24 cellular contexts compared by ENCODE assay signal in genomic region chr16:30783280-30784109, GRCh38. TPM values are rescaled to one million over a fixed set of nuclear protein-coding genes. Genes with fewer than 3 reads are reported as not detected.
A peak's percentile ranks its signal among the peaks of the same experiment; 100 is the strongest.
DNase-seq lines count a peak whose midpoint lies in the region; ATAC-seq, FAIRE-seq and TF ChIP-seq lines count a peak whose summit lies in the region.
"Had no signal": no experiment of that assay in that cellular context is flagged by ENCODE, and none has a peak within 500 bp of the region (broad histone marks: within the 10 kb centered on the region; RNA-seq: fewer than 3 reads in every experiment).

No MANE protein-coding gene starts in this region.

- peaks cover 6% of the 10 kb centered on the region for H3K27me3 Mint-ChIP-seq in neural crest cell (ENCODE audit: low read depth)
- peaks cover 28% of the 10 kb centered on the region for H3K27me3 Mint-ChIP-seq in activated CD4-positive, alpha-beta T cell treated with anti-CD3 and anti-CD28 coated beads, Interleukin-2, amount 10 ng/mL, durations not matched to agents 7 days and 5 days

- H3K27ac ChIP-seq in K562 (ENCODE audit: extremely low read depth, low read depth, low read length) (no peak overlapping the region), H1 (ENCODE audit: low read depth, low read length) (no peak overlapping the region)
- H3K27ac ChIP-seq in effector memory CD4-positive, alpha-beta T cell (ENCODE audit: insufficient read depth, low read length, poor library complexity, severe bottlenecking) = no peak overlapping the region
- H3K27ac ChIP-seq: GM23248, HL-60 had no signal

- in situ Hi-C loops in K562 (cut with MboI) = no loop called here

- H3K4me1 Mint-ChIP-seq in neural crest cell = peaks cover 22% of the 10 kb centered on the region
- peaks cover 11% of the 10 kb centered on the region for H3K4me1 Mint-ChIP-seq in activated CD4-positive, alpha-beta T cell treated with anti-CD3 and anti-CD28 coated beads, Interleukin-2, amount 10 ng/mL, durations not matched to agents 7 days and 5 days

- H3K14ac ChIP-seq in H1 (ENCODE audit: insufficient read length) = no peak overlapping the region

- intact Hi-C loops in K562 (cut with micrococcal nuclease) = no loop called here

- no peak overlapping the region for H2BK120ac ChIP-seq in H1 (replicated peaks; ENCODE audit: low read depth, low read length)

- no peaks in the 10 kb centered on the region for H3K9me3 Mint-ChIP-seq in neural crest cell
- no peaks in the 10 kb centered on the region for H3K9me3 Mint-ChIP-seq in activated CD4-positive, alpha-beta T cell treated with anti-CD3 and anti-CD28 coated beads, Interleukin-2, amount 10 ng/mL, durations not matched to agents 7 days and 5 days
- H3K9me3 Mint-ChIP-seq: CD4-positive, CD25-positive, alpha-beta regulatory T cell; CD8-positive, alpha-beta memory T cell; IgD-negative memory B cell had no signal

- no peak overlapping the region for H3K23ac ChIP-seq in H1 (ENCODE audit: insufficient read length)

- no peak for FAIRE-seq in K562 (lab: Jason Lieb, UNC)
- no peak for FAIRE-seq in H1 (lab: Jason Lieb, UNC)
- FAIRE-seq: A204.1, GM12891, GM18507, H54 had no signal

- H4K91ac ChIP-seq in H1 (replicated peaks; ENCODE audit: insufficient read length, low read length) = no peak overlapping the region

- ATAC-seq in K562 = no peak

- H3K4me3 Mint-ChIP-seq in neural crest cell = peak overlapping the region; percentile 49
- H3K4me3 Mint-ChIP-seq in activated CD4-positive, alpha-beta T cell treated with anti-CD3 and anti-CD28 coated beads, Interleukin-2, amount 10 ng/mL, durations not matched to agents 7 days and 5 days = no peak overlapping the region
- H3K4me3 Mint-ChIP-seq: CD4-positive, CD25-positive, alpha-beta regulatory T cell; IgD-negative memory B cell had no signal

- H3K4me3 ChIP-seq in K562 (no peak overlapping the region), H1 (ENCODE audit: extremely low read depth in 1 of 4, insufficient read depth in 2 of 4, low read depth in 3 of 4, low read length in 4 of 4) (no peak overlapping the region)
- no peak overlapping the region for H3K4me3 ChIP-seq in effector memory CD4-positive, alpha-beta T cell (ENCODE audit: insufficient read depth, low read depth, low read length, poor library complexity, severe bottlenecking)
- H3K4me3 ChIP-seq: GM23248 had no signal

- H3K4me2 ChIP-seq in K562 (ENCODE audit: insufficient read depth, low read length) (no peak overlapping the region), H1 (ENCODE audit: insufficient read depth in 1 of 2, low read depth in 2 of 2, low read length in 2 of 2) (no peak overlapping the region)

- H4K5ac ChIP-seq in H1 (ENCODE audit: insufficient read length, low read depth, low read length) = no peak overlapping the region

- no peak overlapping the region for H2BK15ac ChIP-seq in H1 (ENCODE audit: low read length)

- H3K9ac ChIP-seq in K562 (ENCODE audit: insufficient read depth in 1 of 2, low read depth in 2 of 2, low read length in 2 of 2) (no peak overlapping the region), H1 (replicated peaks in 1 of 4; ENCODE audit: extremely low read depth in 1 of 4, low read depth in 3 of 4, low read length in 3 of 4) (no peak overlapping the region)
- H3K9ac ChIP-seq: GM23248 had no signal

- TF ChIP-seq CTCF in K562 (IDR thresholded peaks at IDR 0.05 in 2 of 3, conservative IDR thresholded peaks at IDR 0.05 in 1 of 3; ENCODE audit: insufficient read depth in 2 of 3, low read depth in 1 of 3, low read length in 3 of 3) = no peak
- no peak for TF ChIP-seq CTCF in H1 (IDR thresholded peaks at IDR 0.05; ENCODE audit: control extremely low read depth in 1 of 3, insufficient read depth in 1 of 3, low read depth in 1 of 3, low read length in 3 of 3)
- no peak for TF ChIP-seq CTCF in neural crest cell (conservative IDR thresholded peaks at IDR 0.05)

- no TSS peak for BruUV-seq in K562 (replicated peaks; lab: Mats Ljungman, UMichigan)

- no peaks in the 10 kb centered on the region for H3K9me1 ChIP-seq in K562 (ENCODE audit: control insufficient read depth, insufficient read depth, low read length)

- peaks cover 20 to 45% of the 10 kb centered on the region in 2 experiments for H3K4me1 ChIP-seq in K562 (replicated peaks in 1 of 2; ENCODE audit: control insufficient read depth in 2 of 2, insufficient read depth in 2 of 2, low read length in 2 of 2)
- H3K4me1 ChIP-seq in H1 (replicated peaks in 1 of 4; ENCODE audit: control insufficient read depth in 3 of 4, insufficient read depth in 4 of 4, low read length in 3 of 4) = peaks cover 0 to 13% (median 0%) of the 10 kb centered on the region in 4 experiments; a peak in 3 of 7 replicates
- peaks cover 13% of the 10 kb centered on the region for H3K4me1 ChIP-seq in effector memory CD4-positive, alpha-beta T cell (ENCODE audit: control insufficient read depth, insufficient read depth, low read length, poor library complexity, severe bottlenecking)
- H3K4me1 ChIP-seq: BE2C had no signal

- TF ChIP-seq POLR2A in K562 (conservative IDR thresholded peaks at IDR 0.05) (no peak), H1 (IDR thresholded peaks at IDR 0.05; ENCODE audit: control extremely low read depth in 1 of 2, low read depth in 2 of 2, low read length in 2 of 2) (no peak)

- H3K27me3 ChIP-seq in K562 (ENCODE audit: control insufficient read depth in 2 of 2, insufficient read depth in 2 of 2, low read length in 2 of 2) (no peaks in the 10 kb centered on the region), H1 (replicated peaks in 1 of 4; ENCODE audit: control insufficient read depth in 3 of 4, extremely low read depth in 1 of 4, insufficient read depth in 3 of 4, low read length in 3 of 4) (no peaks in the 10 kb centered on the region; a peak in 1 of 7 replicates)
- peaks cover 7% of the 10 kb centered on the region for H3K27me3 ChIP-seq in effector memory CD4-positive, alpha-beta T cell (replicated peaks; ENCODE audit: control insufficient read depth, insufficient read depth, low read length, poor library complexity, severe bottlenecking)
- H3K27me3 ChIP-seq: BE2C had no signal

- no peak overlapping the region for H2BK12ac ChIP-seq in H1 (ENCODE audit: low read depth, low read length)

- H3K4ac ChIP-seq in H1 (replicated peaks; ENCODE audit: insufficient read length, low read depth, low read length) = no peak overlapping the region

- peak overlapping the region; percentile 66; the same call in 1 of the 2 replicates for H4K8ac ChIP-seq in H1 (ENCODE audit: extremely low read depth, insufficient read depth, low read length)

- no peak overlapping the region for H2AFZ ChIP-seq in K562 (ENCODE audit: low read depth, low read length)
- no peak overlapping the region for H2AFZ ChIP-seq in H1 (ENCODE audit: low read length)
- H2AFZ ChIP-seq: GM23248 had no signal

- H3K56ac ChIP-seq in H1 (replicated peaks; ENCODE audit: insufficient read length, low read depth, low read length) = no peak overlapping the region

- 94% methylated on average over 51 of the region's 57 CpGs for WGBS in K562 (ENCODE audit: insufficient coverage, low coverage, missing lambda C conversion rate)
- 94% methylated on average over 53 of the region's 57 CpGs; no CpG with 5 or more reads in 1 of the 2 experiments for WGBS in H1 (ENCODE audit: extremely low coverage in 1 of 2, insufficient coverage in 1 of 2, insufficient read length in 1 of 2, insufficient replicate concordance in 2 of 2, low coverage in 1 of 2, low lambda C conversion rate in 2 of 2, missing lambda C conversion rate in 1 of 2), 2 experiments

- no peak overlapping the region for H3K18ac ChIP-seq in H1 (ENCODE audit: extremely low read depth, low read length)

- DNase-seq in K562 (ENCODE audit: extremely low read depth in 1 of 4, low spot score in 3 of 4) (no peak), H1 (ENCODE audit: low read depth in 1 of 2, low spot score in 2 of 2) (no peak), neural crest cell (ENCODE audit: low read depth, low spot score) (no peak)
- DNase-seq in activated CD4-positive, alpha-beta T cell treated with anti-CD3 and anti-CD28 coated beads, Interleukin-2, amount 10 ng/mL, durations not matched to agents 7 days and 5 days = no peak
- DNase-seq in effector memory CD4-positive, alpha-beta T cell = no peak
- DNase-seq in stimulated activated CD4-positive, alpha-beta T cell treated with anti-CD3 and anti-CD28 coated beads, Interleukin-12 subunit alpha, Interleukin-12 subunit beta, amount 100 ng/mL, for 4 hours = no peak
- DNase-seq: ACHN; BE2C; C1 segment of cervical spinal cord; CD4-positive, CD25-positive, alpha-beta regulatory T cell; CD8-positive, alpha-beta memory T cell; COR-L47; DMS 273 treated with DMSO at 0.1 percent for 48 hours; DMS53; DND-41; EL; GM23248; HCEC 1CT had no signal

- peaks cover 9% of the 10 kb centered on the region; the same call in 1 of the 2 replicates for H3K23me2 ChIP-seq in H1 (ENCODE audit: low read depth, low read length)

- H2BK20ac ChIP-seq in H1 (ENCODE audit: low read length) = no peak overlapping the region

- H3K27ac Mint-ChIP-seq in neural crest cell (ENCODE audit: unreplicated experiment) = no peak overlapping the region
- no peak overlapping the region for H3K27ac Mint-ChIP-seq in activated CD4-positive, alpha-beta T cell treated with anti-CD3 and anti-CD28 coated beads, Interleukin-2, amount 10 ng/mL, durations not matched to agents 7 days and 5 days
- H3K27ac Mint-ChIP-seq: CD4-positive, CD25-positive, alpha-beta regulatory T cell; CD8-positive, alpha-beta memory T cell; IgD-negative memory B cell had no signal

- H4K20me1 ChIP-seq in K562 (replicated peaks; ENCODE audit: control insufficient read depth, insufficient read depth, low read length) (no peaks in the 10 kb centered on the region; the same call in 1 of the 2 replicates), H1 (replicated peaks in 1 of 2; ENCODE audit: control insufficient read depth in 1 of 2, insufficient read depth in 2 of 2, low read length in 2 of 2) (no peaks in the 10 kb centered on the region)

- peaks cover 7% of the 10 kb centered on the region for H3K36me3 Mint-ChIP-seq in neural crest cell (ENCODE audit: low read depth)
- no peaks in the 10 kb centered on the region for H3K36me3 Mint-ChIP-seq in activated CD4-positive, alpha-beta T cell treated with anti-CD3 and anti-CD28 coated beads, Interleukin-2, amount 10 ng/mL, durations not matched to agents 7 days and 5 days (ENCODE audit: low read depth)
- H3K36me3 Mint-ChIP-seq: CD4-positive, CD25-positive, alpha-beta regulatory T cell had no signal

- TF ChIP-seq EP300 in K562 (IDR thresholded peaks at IDR 0.05; ENCODE audit: low read length) (no peak), H1 (IDR thresholded peaks at IDR 0.05; ENCODE audit: borderline replicate concordance in 1 of 2, low read depth in 2 of 2, low read length in 2 of 2) (no peak)

- CTCF ChIA-PET in K562 (lab: Yijun Ruan, JAX; ENCODE audit: low intra/inter-chr PET ratio) = no interaction called here
- CTCF ChIA-PET in H1 (lab: Charles Lee; ENCODE audit: partially characterized antibody) = interaction anchor here (0.5 to 2.7 kb wide), 14 partner anchors 11 to 157 kb away, joined by 3 to 17 read pairs (median 3); no protein-coding TSS in a partner anchor
- CTCF ChIA-PET in activated CD4-positive, alpha-beta T cell treated with anti-CD3 and anti-CD28 coated beads, Interleukin-2, amount 10 ng/mL, durations not matched to agents 7 days and 5 days (lab: Charles Lee) = interaction anchor here (2.7 to 2.8 kb wide), 2 partner anchors 30 to 119 kb away, joined by 7 to 9 read pairs; no protein-coding TSS in a partner anchor

- H3K9me3 ChIP-seq in K562 (replicated peaks; ENCODE audit: control insufficient read depth, insufficient read depth, low read depth, low read length) (no peaks in the 10 kb centered on the region), H1 (ENCODE audit: insufficient read depth in 2 of 2, low read depth in 1 of 2, low read length in 1 of 2) (no peaks in the 10 kb centered on the region)
- H3K9me3 ChIP-seq in effector memory CD4-positive, alpha-beta T cell (ENCODE audit: control insufficient read depth, low read length) = no peaks in the 10 kb centered on the region
- H3K9me3 ChIP-seq: BE2C had no signal

- no peak overlapping the region for H2BK5ac ChIP-seq in H1 (ENCODE audit: low read depth, low read length)

- H3K36me3 ChIP-seq in K562 (ENCODE audit: control insufficient read depth, insufficient read depth, low read length) (peaks cover 52% of the 10 kb centered on the region; the same call in 1 of the 3 replicates), H1 (ENCODE audit: control insufficient read depth in 2 of 4, insufficient read depth in 4 of 4, low read length in 3 of 4) (peaks cover 11 to 25% (median 17%) of the 10 kb centered on the region in 4 experiments; a peak in 6 of 8 replicates)
- H3K36me3 ChIP-seq in effector memory CD4-positive, alpha-beta T cell (ENCODE audit: control insufficient read depth, insufficient read depth, low read length) = no peaks in the 10 kb centered on the region

- POLR2A ChIA-PET in K562 (lab: Yijun Ruan, JAX) = interaction anchor here (0.6 to 1.3 kb wide), 8 partner anchors 10 to 267 kb away, joined by 3 to 8 read pairs (median 4); partner anchors contain the start of gene PHKG2
- POLR2A ChIA-PET in H1 (lab: Charles Lee; ENCODE audit: partially characterized antibody) = interaction anchor here (0.8 to 2.7 kb wide), 10 partner anchors 9 to 86 kb away, joined by 3 to 14 read pairs (median 4); no protein-coding TSS in a partner anchor
- POLR2A ChIA-PET in activated CD4-positive, alpha-beta T cell treated with anti-CD3 and anti-CD28 coated beads, Interleukin-2, amount 10 ng/mL, durations not matched to agents 7 days and 5 days (lab: Charles Lee) = no interaction called here

- H3K79me1 ChIP-seq in H1 (ENCODE audit: low read depth, low read length) = peaks cover 9% of the 10 kb centered on the region

- H3K79me2 ChIP-seq in K562 (ENCODE audit: control insufficient read depth, insufficient read depth, low read length) (peaks cover 32% of the 10 kb centered on the region), H1 (ENCODE audit: control insufficient read depth in 1 of 2, insufficient read depth in 2 of 2, low read length in 2 of 2) (peaks cover 0 to 17% of the 10 kb centered on the region in 2 experiments; a peak in 2 of 4 replicates)

- H2AK5ac ChIP-seq in H1 (ENCODE audit: low read depth, low read length) = no peak overlapping the region

- TF ChIP-seq RAD21 in K562 (CRISPR knock-in tag; conservative IDR thresholded peaks at IDR 0.05 in 1 of 2, IDR thresholded peaks at IDR 0.05 in 1 of 2) (no peak), H1 (IDR thresholded peaks at IDR 0.05 in 1 of 2, conservative IDR thresholded peaks at IDR 0.05 in 1 of 2; ENCODE audit: low read depth in 2 of 2, low read length in 2 of 2) (no peak)

RNA-seq across cellular contexts. Expression of gene ZNF629, which starts 3.5 kb away (rescaled TPM):
- 6.8 and 16.5 TPM in 2 replicates for total RNA-seq in K562 (2011; cell fraction: chromatin; rRNA removed; ENCODE audit: low replicate concordance)
- total RNA-seq in K562 (2011; cell fraction: nucleolus; rRNA removed) = 8.6 and 11.3 TPM in 2 replicates
- total RNA-seq in K562 (2011; cell fraction: nucleoplasm; rRNA removed) = 6.7 and 7.3 TPM in 2 replicates
- 13.8 and 14.9 TPM in 2 replicates for total RNA-seq in K562 (2014; rRNA removed)
- 6.7 and 7.3 TPM in 2 replicates for total RNA-seq in K562 (2014; rRNA removed; fragmentation: Illumina TruSeq; extraction: Trizol)
- total RNA-seq in K562 (2015; rRNA removed; fragmentation: Illumina TruSeq; extraction: Trizol) = 9.2 and 10.0 TPM in 2 replicates
- 16.5 and 18.8 TPM in 2 replicates for total RNA-seq in K562 (2021)
- polyA plus RNA-seq in K562 (2011; rRNA removed) = 2.6 and 4.4 TPM in 2 replicates
- polyA plus RNA-seq in K562 (2011; cell fraction: cytosol; rRNA removed) = 4.0 and 5.6 TPM in 2 replicates
- 7.1 and 10.9 TPM in 2 replicates for polyA plus RNA-seq in K562 (2011; cell fraction: nucleus; rRNA removed)
- polyA plus RNA-seq in K562 (2012) = 12.0 and 13.0 TPM in 2 replicates
- 11.6 and 12.4 TPM in 2 replicates for polyA plus RNA-seq in K562 (2014; fragmentation: Illumina TruSeq; extraction: Trizol)
- polyA plus RNA-seq in K562 (2014; fragmentation: Nextera tagmentation; extraction: Ambion mirVana) = under 1 TPM; 0.44 to 0.66 TPM
- polyA plus RNA-seq in K562 (2014; rRNA removed) = 6.1 and 7.4 TPM in 2 replicates
- 4.2 and 5.3 TPM in 2 replicates for polyA minus RNA-seq in K562 (2011; rRNA and poly(A)+ RNA removed)
- polyA minus RNA-seq in K562 (2011; cell fraction: cytosol; rRNA and poly(A)+ RNA removed) = 9.2 and 9.8 TPM in 2 replicates
- polyA minus RNA-seq in K562 (2011; cell fraction: nucleus; rRNA and poly(A)+ RNA removed) = 8.3 and 11.2 TPM in 2 replicates
- 19.3 and 19.5 TPM in 2 replicates for total RNA-seq in H1 (2021; fragmentation: NEBNext Ultra II Directional; extraction: Animal tissue kit (Norgen Biotek cat#: 25700))
- 11.0 and 13.6 TPM in 2 replicates for polyA plus RNA-seq in H1 (2011; rRNA removed)
- 8.2 TPM for polyA plus RNA-seq in H1 (2011; cell fraction: cytosol; rRNA removed)
- 21.5 TPM for polyA plus RNA-seq in H1 (2011; cell fraction: nucleus; rRNA removed)
- polyA plus RNA-seq in H1 (2012, experiment 1 of 2) = 14.4 to 17.5 TPM (median 15.0 TPM) in 4 replicates
- 11.9 TPM for polyA plus RNA-seq in H1 (2012, experiment 2 of 2)
- polyA plus RNA-seq in H1 (2013, experiment 1 of 2) = 12.5 TPM
- 11.1 TPM for polyA plus RNA-seq in H1 (2013, experiment 2 of 2)
- polyA minus RNA-seq in H1 (2011; rRNA and poly(A)+ RNA removed) = 9.9 and 11.1 TPM in 2 replicates
- polyA minus RNA-seq in H1 (2011; cell fraction: cytosol; rRNA and poly(A)+ RNA removed) = 10.2 TPM
- polyA minus RNA-seq in H1 (2011; cell fraction: nucleus; rRNA and poly(A)+ RNA removed) = 18.8 TPM
- total RNA-seq in neural crest cell = 41.0 and 41.4 TPM in 2 replicates
- total RNA-seq in activated CD4-positive, alpha-beta T cell treated with anti-CD3 and anti-CD28 coated beads, Interleukin-2, amount 10 ng/mL, durations not matched to agents 7 days and 5 days = 1 to 10 TPM; 1.4 TPM

RNA-seq across cellular contexts. Expression of gene RNF40, which starts 21.4 kb away (rescaled TPM):
- total RNA-seq in K562 (2011; cell fraction: chromatin; rRNA removed; ENCODE audit: low replicate concordance) = 149 and 268 TPM in 2 replicates
- total RNA-seq in K562 (2011; cell fraction: nucleolus; rRNA removed) = 112 and 115 TPM in 2 replicates
- 105 and 116 TPM in 2 replicates for total RNA-seq in K562 (2011; cell fraction: nucleoplasm; rRNA removed)
- total RNA-seq in K562 (2014; rRNA removed) = 81.9 and 95.6 TPM in 2 replicates
- total RNA-seq in K562 (2014; rRNA removed; fragmentation: Illumina TruSeq; extraction: Trizol) = 73.7 and 81.5 TPM in 2 replicates
- 76.4 and 82.9 TPM in 2 replicates for total RNA-seq in K562 (2015; rRNA removed; fragmentation: Illumina TruSeq; extraction: Trizol)
- 124 and 129 TPM in 2 replicates for total RNA-seq in K562 (2021)
- polyA plus RNA-seq in K562 (2011; rRNA removed) = 91.7 and 97.8 TPM in 2 replicates
- 60.8 and 77.4 TPM in 2 replicates for polyA plus RNA-seq in K562 (2011; cell fraction: cytosol; rRNA removed)
- 137 and 170 TPM in 2 replicates for polyA plus RNA-seq in K562 (2011; cell fraction: nucleus; rRNA removed)
- polyA plus RNA-seq in K562 (2012) = 78.5 and 80.4 TPM in 2 replicates
- polyA plus RNA-seq in K562 (2014; fragmentation: Illumina TruSeq; extraction: Trizol) = 107 and 115 TPM in 2 replicates
- 1 to 10 TPM; 6.2 to 9.1 TPM for polyA plus RNA-seq in K562 (2014; fragmentation: Nextera tagmentation; extraction: Ambion mirVana)
- 68.2 and 75.6 TPM in 2 replicates for polyA plus RNA-seq in K562 (2014; rRNA removed)
- 89.9 and 91.7 TPM in 2 replicates for polyA minus RNA-seq in K562 (2011; rRNA and poly(A)+ RNA removed)
- 61.7 and 77.1 TPM in 2 replicates for polyA minus RNA-seq in K562 (2011; cell fraction: cytosol; rRNA and poly(A)+ RNA removed)
- polyA minus RNA-seq in K562 (2011; cell fraction: nucleus; rRNA and poly(A)+ RNA removed) = 39.2 and 51.2 TPM in 2 replicates
- 68.7 and 70.8 TPM in 2 replicates for total RNA-seq in H1 (2021; fragmentation: NEBNext Ultra II Directional; extraction: Animal tissue kit (Norgen Biotek cat#: 25700))
- 36.9 and 38.5 TPM in 2 replicates for polyA plus RNA-seq in H1 (2011; rRNA removed)
- polyA plus RNA-seq in H1 (2011; cell fraction: cytosol; rRNA removed) = 35.0 TPM
- polyA plus RNA-seq in H1 (2011; cell fraction: nucleus; rRNA removed) = 113 TPM
- polyA plus RNA-seq in H1 (2012, experiment 1 of 2) = 48.2 to 55.3 TPM (median 49.7 TPM) in 4 replicates
- polyA plus RNA-seq in H1 (2012, experiment 2 of 2) = 41.0 TPM
- polyA plus RNA-seq in H1 (2013, experiment 1 of 2) = 25.7 TPM
- 25.3 TPM for polyA plus RNA-seq in H1 (2013, experiment 2 of 2)
- polyA minus RNA-seq in H1 (2011; rRNA and poly(A)+ RNA removed) = 69.9 and 90.6 TPM in 2 replicates
- 33.1 TPM for polyA minus RNA-seq in H1 (2011; cell fraction: cytosol; rRNA and poly(A)+ RNA removed)
- 44.6 TPM for polyA minus RNA-seq in H1 (2011; cell fraction: nucleus; rRNA and poly(A)+ RNA removed)
- 154 and 157 TPM in 2 replicates for total RNA-seq in neural crest cell
- 100 to 1,000 TPM in 1 of 2 experiments, 10 to 100 TPM in 1; 81.9 to 101 TPM for total RNA-seq in activated CD4-positive, alpha-beta T cell treated with anti-CD3 and anti-CD28 coated beads, Interleukin-2, amount 10 ng/mL, durations not matched to agents 7 days and 5 days

RNA-seq across cellular contexts. Expression of gene CFAP119, which starts 21.6 kb away (rescaled TPM):
- total RNA-seq in K562 (2011; cell fraction: chromatin; rRNA removed; ENCODE audit: low replicate concordance) = 23.0 and 52.3 TPM in 2 replicates
- total RNA-seq in K562 (2011; cell fraction: nucleolus; rRNA removed) = 44.0 and 46.5 TPM in 2 replicates
- 24.7 and 39.0 TPM in 2 replicates for total RNA-seq in K562 (2011; cell fraction: nucleoplasm; rRNA removed)
- total RNA-seq in K562 (2014; rRNA removed) = 16.1 and 18.5 TPM in 2 replicates
- 4.2 and 6.1 TPM in 2 replicates for total RNA-seq in K562 (2014; rRNA removed; fragmentation: Illumina TruSeq; extraction: Trizol)
- total RNA-seq in K562 (2015; rRNA removed; fragmentation: Illumina TruSeq; extraction: Trizol) = 7.0 and 7.4 TPM in 2 replicates
- total RNA-seq in K562 (2021) = 18.4 and 20.0 TPM in 2 replicates
- polyA plus RNA-seq in K562 (2011; rRNA removed) = 13.5 and 16.3 TPM in 2 replicates
- 10.6 and 19.6 TPM in 2 replicates for polyA plus RNA-seq in K562 (2011; cell fraction: cytosol; rRNA removed)
- polyA plus RNA-seq in K562 (2011; cell fraction: nucleus; rRNA removed) = 107 and 225 TPM in 2 replicates
- 14.9 and 20.9 TPM in 2 replicates for polyA plus RNA-seq in K562 (2012)
- polyA plus RNA-seq in K562 (2014; fragmentation: Illumina TruSeq; extraction: Trizol) = 9.0 and 9.6 TPM in 2 replicates
- polyA plus RNA-seq in K562 (2014; fragmentation: Nextera tagmentation; extraction: Ambion mirVana) = 1 to 10 TPM; 5.5 to 6.2 TPM
- polyA plus RNA-seq in K562 (2014; rRNA removed) = 33.7 and 38.2 TPM in 2 replicates
- polyA minus RNA-seq in K562 (2011; rRNA and poly(A)+ RNA removed) = 1.2 and 2.5 TPM in 2 replicates
- 3.8 and 4.2 TPM in 2 replicates for polyA minus RNA-seq in K562 (2011; cell fraction: cytosol; rRNA and poly(A)+ RNA removed)
- 16.9 and 21.3 TPM in 2 replicates for polyA minus RNA-seq in K562 (2011; cell fraction: nucleus; rRNA and poly(A)+ RNA removed)
- total RNA-seq in H1 (2021; fragmentation: NEBNext Ultra II Directional; extraction: Animal tissue kit (Norgen Biotek cat#: 25700)) = 5.2 and 6.0 TPM in 2 replicates
- polyA plus RNA-seq in H1 (2011; rRNA removed) = 5.6 and 7.1 TPM in 2 replicates
- 8.1 TPM for polyA plus RNA-seq in H1 (2011; cell fraction: cytosol; rRNA removed)
- 21.1 TPM for polyA plus RNA-seq in H1 (2011; cell fraction: nucleus; rRNA removed)
- 4.8 to 7.5 TPM (median 6.4 TPM) in 4 replicates for polyA plus RNA-seq in H1 (2012, experiment 1 of 2)
- 2.6 TPM for polyA plus RNA-seq in H1 (2012, experiment 2 of 2)
- polyA plus RNA-seq in H1 (2013, experiment 1 of 2) = 4.8 TPM
- 5.5 TPM for polyA plus RNA-seq in H1 (2013, experiment 2 of 2)
- 1.4 and 1.9 TPM in 2 replicates for polyA minus RNA-seq in H1 (2011; rRNA and poly(A)+ RNA removed)
- 3.4 TPM for polyA minus RNA-seq in H1 (2011; cell fraction: cytosol; rRNA and poly(A)+ RNA removed)
- 6.3 TPM for polyA minus RNA-seq in H1 (2011; cell fraction: nucleus; rRNA and poly(A)+ RNA removed)
- 14.4 and 18.5 TPM in 2 replicates for total RNA-seq in neural crest cell
- total RNA-seq in activated CD4-positive, alpha-beta T cell treated with anti-CD3 and anti-CD28 coated beads, Interleukin-2, amount 10 ng/mL, durations not matched to agents 7 days and 5 days = 1 to 10 TPM; 2.2 to 3.0 TPM

RNA-seq across cellular contexts. Expression of gene PHKG2, which starts 35.3 kb away (rescaled TPM):
- total RNA-seq in K562 (2011; cell fraction: chromatin; rRNA removed; ENCODE audit: low replicate concordance) = 128 and 290 TPM in 2 replicates
- total RNA-seq in K562 (2011; cell fraction: nucleolus; rRNA removed) = 161 and 163 TPM in 2 replicates
- total RNA-seq in K562 (2011; cell fraction: nucleoplasm; rRNA removed) = 157 and 194 TPM in 2 replicates
- total RNA-seq in K562 (2014; rRNA removed) = 30.7 and 45.9 TPM in 2 replicates
- total RNA-seq in K562 (2014; rRNA removed; fragmentation: Illumina TruSeq; extraction: Trizol) = 18.3 and 21.2 TPM in 2 replicates
- total RNA-seq in K562 (2015; rRNA removed; fragmentation: Illumina TruSeq; extraction: Trizol) = 23.9 and 25.2 TPM in 2 replicates
- 39.7 and 40.7 TPM in 2 replicates for total RNA-seq in K562 (2021)
- 44.1 and 54.4 TPM in 2 replicates for polyA plus RNA-seq in K562 (2011; rRNA removed)
- 44.6 and 56.8 TPM in 2 replicates for polyA plus RNA-seq in K562 (2011; cell fraction: cytosol; rRNA removed)
- 182 and 233 TPM in 2 replicates for polyA plus RNA-seq in K562 (2011; cell fraction: nucleus; rRNA removed)
- polyA plus RNA-seq in K562 (2012) = 30.6 and 41.6 TPM in 2 replicates
- 39.2 and 41.0 TPM in 2 replicates for polyA plus RNA-seq in K562 (2014; fragmentation: Illumina TruSeq; extraction: Trizol)
- 10 to 100 TPM in 1 of 2 experiments, 1 to 10 TPM in 1; 5.8 to 14.1 TPM for polyA plus RNA-seq in K562 (2014; fragmentation: Nextera tagmentation; extraction: Ambion mirVana)
- 50.4 and 54.2 TPM in 2 replicates for polyA plus RNA-seq in K562 (2014; rRNA removed)
- polyA minus RNA-seq in K562 (2011; rRNA and poly(A)+ RNA removed) = 19.6 and 26.2 TPM in 2 replicates
- polyA minus RNA-seq in K562 (2011; cell fraction: cytosol; rRNA and poly(A)+ RNA removed) = 14.9 and 17.4 TPM in 2 replicates
- polyA minus RNA-seq in K562 (2011; cell fraction: nucleus; rRNA and poly(A)+ RNA removed) = 36.2 and 39.6 TPM in 2 replicates
- 36.0 and 37.2 TPM in 2 replicates for total RNA-seq in H1 (2021; fragmentation: NEBNext Ultra II Directional; extraction: Animal tissue kit (Norgen Biotek cat#: 25700))
- polyA plus RNA-seq in H1 (2011; rRNA removed) = 53.4 and 63.9 TPM in 2 replicates
- polyA plus RNA-seq in H1 (2011; cell fraction: cytosol; rRNA removed) = 43.7 TPM
- polyA plus RNA-seq in H1 (2011; cell fraction: nucleus; rRNA removed) = 123 TPM
- polyA plus RNA-seq in H1 (2012, experiment 1 of 2) = 30.6 to 44.5 TPM (median 43.0 TPM) in 4 replicates
- 47.4 TPM for polyA plus RNA-seq in H1 (2012, experiment 2 of 2)
- 28.4 TPM for polyA plus RNA-seq in H1 (2013, experiment 1 of 2)
- 26.2 TPM for polyA plus RNA-seq in H1 (2013, experiment 2 of 2)
- polyA minus RNA-seq in H1 (2011; rRNA and poly(A)+ RNA removed) = 29.9 and 30.1 TPM in 2 replicates
- polyA minus RNA-seq in H1 (2011; cell fraction: cytosol; rRNA and poly(A)+ RNA removed) = 10.9 TPM
- 43.9 TPM for polyA minus RNA-seq in H1 (2011; cell fraction: nucleus; rRNA and poly(A)+ RNA removed)
- 39.2 and 40.8 TPM in 2 replicates for total RNA-seq in neural crest cell
- 10 to 100 TPM; 41.1 to 43.4 TPM for total RNA-seq in activated CD4-positive, alpha-beta T cell treated with anti-CD3 and anti-CD28 coated beads, Interleukin-2, amount 10 ng/mL, durations not matched to agents 7 days and 5 days
